Comparison of ENCODE assay signal across 8 cellular contexts in genomic region chr7:104983620-104984539, GRCh38. TPM values are rescaled to one million over a fixed set of nuclear protein-coding genes. Genes with fewer than 3 reads are reported as not detected.
DNase-seq lines count a peak whose midpoint lies in the region; ATAC-seq and TF ChIP-seq lines count a peak whose summit lies in the region.

No MANE protein-coding gene starts in this region.

- H3K27ac ChIP-seq in coronary artery (peak overlapping the region; percentile 96 to 99), left lung (peak overlapping the region; percentile 99)

- H3K4me3 ChIP-seq in coronary artery (peak overlapping the region; percentile 81), left lung (peak overlapping the region; percentile 55)

- H3K9me3 ChIP-seq in left lung: no peaks in the 10 kb centered on the region

- DNase-seq in AML-193 (lab: John Stamatoyannopoulos, UW) (peak; percentile 84 to 87), NCI-H460 (ENCODE audit: extremely low read depth, low read depth) (peak; percentile 87), coronary artery (ENCODE audit: low spot score) (peak; percentile 95), left lung (peak; percentile 93 to 98)
- peak; percentile 76 to 81 for DNase-seq in activated CD4-positive, alpha-beta T cell treated with anti-CD3 and anti-CD28 coated beads for 4 hours
- peak; percentile 78 for DNase-seq in stimulated activated CD4-positive, alpha-beta T cell treated with anti-CD3 and anti-CD28 coated beads, Interleukin-2, amount 100 ng/mL, for 48 hours

- peaks cover 26 to 81% of the 10 kb centered on the region in 2 donors for H3K4me1 ChIP-seq in left lung

- in situ Hi-C loops in GM18951 (cut with MboI; ENCODE audit: low sequenced_read_pairs, unreplicated experiment): no loop called here

- H3K36me3 ChIP-seq in left lung: no peaks in the 10 kb centered on the region

- ATAC-seq in HG03175 (IDR thresholded peaks at IDR 0.05; ENCODE audit: unreplicated experiment): peak; percentile 90
- ATAC-seq in left lung: peak; percentile 94

- TF ChIP-seq POLR2A in GM18951 (IDR thresholded peaks at IDR 0.05; ENCODE audit: extremely low read depth, insufficient read depth, insufficient read length): peak; percentile 82

- TF ChIP-seq CTCF in coronary artery (IDR thresholded peaks at IDR 0.05): peak; percentile 38
- peak; percentile 22 to 59 for TF ChIP-seq CTCF in left lung (IDR thresholded peaks at IDR 0.05)

- H3K27me3 ChIP-seq in left lung: no peaks in the 10 kb centered on the region

- intact Hi-C loops in left lung (cut with DNase I): no loop called here

RNA-seq across cellular contexts. Expression of gene KMT2E, which starts 30.1 kb away (rescaled TPM):
- total RNA-seq in NCI-H460 (2014; rRNA removed; shearing (Covaris generic)): 32.6 and 40.2 TPM in 2 replicates
- polyA plus RNA-seq in NCI-H460 (2014; cell fraction: nucleus; rRNA removed): 13.6 and 14.4 TPM in 2 replicates
- 10 to 100 TPM; 74.5 to 96.2 TPM for total RNA-seq in left lung

Comparison
In these comparisons a context has a peak if more than half of its experiments do, and no peak if none do; other contexts are left out.
1. Peak in every context shown above with its lines: DNase-seq, ATAC-seq, H3K4me3 ChIP-seq and H3K27ac ChIP-seq.